In genomic region chr9:95572370-95573151, GRCh38 we compare ENCODE assay signal across 1 cellular context.
TF ChIP-seq lines count a peak whose summit lies in the region.

No MANE protein-coding gene starts in this region.

TF ChIP-seq in SK-N-SH, 30 proteins besides CTCF, POLR2A, EP300 and RAD21 (continued from another document):
- no peak for TF ChIP-seq RFX5 (IDR thresholded peaks at IDR 0.05; ENCODE audit: low read length)
- no peak for TF ChIP-seq TEAD4 (IDR thresholded peaks at IDR 0.05; ENCODE audit: borderline replicate concordance, insufficient read depth)
- no peak for TF ChIP-seq FOXM1 (IDR thresholded peaks at IDR 0.05; ENCODE audit: low read depth)
- no peak for TF ChIP-seq NFIC (IDR thresholded peaks at IDR 0.05; ENCODE audit: borderline replicate concordance)
- TF ChIP-seq GATA2 (CRISPR knock-in tag; IDR thresholded peaks at IDR 0.05): peak; percentile 37; the same call in 1 of the 2 replicates
- TF ChIP-seq CHD2 (IDR thresholded peaks at IDR 0.05; ENCODE audit: low read length, partially characterized antibody): no peak
- TF ChIP-seq, protein P1, sequence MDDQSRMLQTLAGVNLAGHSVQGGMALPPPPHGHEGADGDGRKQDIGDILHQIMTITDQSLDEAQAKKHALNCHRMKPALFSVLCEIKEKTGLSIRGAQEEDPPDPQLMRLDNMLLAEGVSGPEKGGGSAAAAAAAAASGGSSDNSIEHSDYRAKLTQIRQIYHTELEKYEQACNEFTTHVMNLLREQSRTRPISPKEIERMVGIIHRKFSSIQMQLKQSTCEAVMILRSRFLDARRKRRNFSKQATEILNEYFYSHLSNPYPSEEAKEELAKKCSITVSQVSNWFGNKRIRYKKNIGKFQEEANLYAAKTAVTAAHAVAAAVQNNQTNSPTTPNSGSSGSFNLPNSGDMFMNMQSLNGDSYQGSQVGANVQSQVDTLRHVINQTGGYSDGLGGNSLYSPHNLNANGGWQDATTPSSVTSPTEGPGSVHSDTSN (IDR thresholded peaks at IDR 0.05): no peak
- TF ChIP-seq MAX (IDR thresholded peaks at IDR 0.05; ENCODE audit: low read depth): no peak
- TF ChIP-seq MXI1 (IDR thresholded peaks at IDR 0.05; ENCODE audit: low read depth, low read length): no peak
- no peak for TF ChIP-seq GABPA (IDR thresholded peaks at IDR 0.05; ENCODE audit: low read depth)
- no peak for TF ChIP-seq SIN3A (IDR thresholded peaks at IDR 0.05; ENCODE audit: borderline replicate concordance, low read depth, low read length)
- TF ChIP-seq, protein P2, sequence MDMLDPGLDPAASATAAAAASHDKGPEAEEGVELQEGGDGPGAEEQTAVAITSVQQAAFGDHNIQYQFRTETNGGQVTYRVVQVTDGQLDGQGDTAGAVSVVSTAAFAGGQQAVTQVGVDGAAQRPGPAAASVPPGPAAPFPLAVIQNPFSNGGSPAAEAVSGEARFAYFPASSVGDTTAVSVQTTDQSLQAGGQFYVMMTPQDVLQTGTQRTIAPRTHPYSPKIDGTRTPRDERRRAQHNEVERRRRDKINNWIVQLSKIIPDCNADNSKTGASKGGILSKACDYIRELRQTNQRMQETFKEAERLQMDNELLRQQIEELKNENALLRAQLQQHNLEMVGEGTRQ (IDR thresholded peaks at IDR 0.05; ENCODE audit: borderline replicate concordance, low read depth, low read length): no peak
- TF ChIP-seq, protein P3, sequence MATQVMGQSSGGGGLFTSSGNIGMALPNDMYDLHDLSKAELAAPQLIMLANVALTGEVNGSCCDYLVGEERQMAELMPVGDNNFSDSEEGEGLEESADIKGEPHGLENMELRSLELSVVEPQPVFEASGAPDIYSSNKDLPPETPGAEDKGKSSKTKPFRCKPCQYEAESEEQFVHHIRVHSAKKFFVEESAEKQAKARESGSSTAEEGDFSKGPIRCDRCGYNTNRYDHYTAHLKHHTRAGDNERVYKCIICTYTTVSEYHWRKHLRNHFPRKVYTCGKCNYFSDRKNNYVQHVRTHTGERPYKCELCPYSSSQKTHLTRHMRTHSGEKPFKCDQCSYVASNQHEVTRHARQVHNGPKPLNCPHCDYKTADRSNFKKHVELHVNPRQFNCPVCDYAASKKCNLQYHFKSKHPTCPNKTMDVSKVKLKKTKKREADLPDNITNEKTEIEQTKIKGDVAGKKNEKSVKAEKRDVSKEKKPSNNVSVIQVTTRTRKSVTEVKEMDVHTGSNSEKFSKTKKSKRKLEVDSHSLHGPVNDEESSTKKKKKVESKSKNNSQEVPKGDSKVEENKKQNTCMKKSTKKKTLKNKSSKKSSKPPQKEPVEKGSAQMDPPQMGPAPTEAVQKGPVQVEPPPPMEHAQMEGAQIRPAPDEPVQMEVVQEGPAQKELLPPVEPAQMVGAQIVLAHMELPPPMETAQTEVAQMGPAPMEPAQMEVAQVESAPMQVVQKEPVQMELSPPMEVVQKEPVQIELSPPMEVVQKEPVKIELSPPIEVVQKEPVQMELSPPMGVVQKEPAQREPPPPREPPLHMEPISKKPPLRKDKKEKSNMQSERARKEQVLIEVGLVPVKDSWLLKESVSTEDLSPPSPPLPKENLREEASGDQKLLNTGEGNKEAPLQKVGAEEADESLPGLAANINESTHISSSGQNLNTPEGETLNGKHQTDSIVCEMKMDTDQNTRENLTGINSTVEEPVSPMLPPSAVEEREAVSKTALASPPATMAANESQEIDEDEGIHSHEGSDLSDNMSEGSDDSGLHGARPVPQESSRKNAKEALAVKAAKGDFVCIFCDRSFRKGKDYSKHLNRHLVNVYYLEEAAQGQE (IDR thresholded peaks at IDR 0.05; ENCODE audit: low read depth, low read length): no peak
- TF ChIP-seq POLR2AphosphoS5 (IDR thresholded peaks at IDR 0.05; ENCODE audit: low read depth, low read length): no peak
- 0 out of 2 replicates have a peak, but pooled peaks have one; percentile 26 for TF ChIP-seq FOXJ3 (CRISPR knock-in tag; IDR thresholded peaks at IDR 0.05)
- no peak for TF ChIP-seq JUND (IDR thresholded peaks at IDR 0.05)
- TF ChIP-seq TAF1 (IDR thresholded peaks at IDR 0.05; ENCODE audit: borderline replicate concordance, low read depth, low read length): no peak
- TF ChIP-seq, protein P4, sequence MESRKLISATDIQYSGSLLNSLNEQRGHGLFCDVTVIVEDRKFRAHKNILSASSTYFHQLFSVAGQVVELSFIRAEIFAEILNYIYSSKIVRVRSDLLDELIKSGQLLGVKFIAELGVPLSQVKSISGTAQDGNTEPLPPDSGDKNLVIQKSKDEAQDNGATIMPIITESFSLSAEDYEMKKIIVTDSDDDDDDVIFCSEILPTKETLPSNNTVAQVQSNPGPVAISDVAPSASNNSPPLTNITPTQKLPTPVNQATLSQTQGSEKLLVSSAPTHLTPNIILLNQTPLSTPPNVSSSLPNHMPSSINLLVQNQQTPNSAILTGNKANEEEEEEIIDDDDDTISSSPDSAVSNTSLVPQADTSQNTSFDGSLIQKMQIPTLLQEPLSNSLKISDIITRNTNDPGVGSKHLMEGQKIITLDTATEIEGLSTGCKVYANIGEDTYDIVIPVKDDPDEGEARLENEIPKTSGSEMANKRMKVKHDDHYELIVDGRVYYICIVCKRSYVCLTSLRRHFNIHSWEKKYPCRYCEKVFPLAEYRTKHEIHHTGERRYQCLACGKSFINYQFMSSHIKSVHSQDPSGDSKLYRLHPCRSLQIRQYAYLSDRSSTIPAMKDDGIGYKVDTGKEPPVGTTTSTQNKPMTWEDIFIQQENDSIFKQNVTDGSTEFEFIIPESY (IDR thresholded peaks at IDR 0.05; ENCODE audit: borderline replicate concordance, low read depth): no peak
